Comparison of ENCODE assay signal across 21 cellular contexts in the genomic region with DNA sequence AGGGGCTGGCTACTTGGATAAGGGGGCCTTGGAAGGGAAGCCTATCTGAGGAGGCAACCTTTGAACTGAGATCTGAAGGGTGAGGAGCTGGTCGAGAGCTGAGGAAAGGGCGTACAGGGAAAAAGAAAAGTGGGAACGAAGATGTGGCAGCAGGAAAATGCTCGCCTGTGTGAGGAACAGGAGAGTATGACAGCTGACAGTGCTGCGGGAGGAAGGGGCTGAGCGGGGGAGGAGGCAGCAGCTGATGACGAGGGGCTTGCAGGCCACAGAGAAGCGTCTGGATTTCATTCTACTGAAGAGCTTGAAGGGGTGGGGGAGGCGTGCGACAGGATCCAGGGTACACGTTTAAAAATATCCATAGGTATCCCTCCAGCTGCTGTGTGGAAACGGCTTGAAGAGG. TPM values are rescaled to one million over a fixed set of nuclear protein-coding genes. Genes with fewer than 3 reads are reported as not detected.
DNase-seq lines count a peak whose midpoint lies in the region; ATAC-seq and TF ChIP-seq lines count a peak whose summit lies in the region.
"Had no signal": no experiment of that assay in that cellular context is flagged by ENCODE, and none has a peak within 500 bp of the region (broad histone marks: within the 10 kb centered on the region; RNA-seq: fewer than 3 reads in every experiment).

No MANE protein-coding gene starts in this region.

- TF ChIP-seq EP300 in gastroesophageal sphincter (IDR thresholded peaks at IDR 0.05) (no peak), tibial nerve (IDR thresholded peaks at IDR 0.05) (no peak)

- TF ChIP-seq CTCF in gastroesophageal sphincter (IDR thresholded peaks at IDR 0.05), result no peak
- TF ChIP-seq CTCF in neural crest cell (conservative IDR thresholded peaks at IDR 0.05), result no peak
- no peak for TF ChIP-seq CTCF in tibial nerve (IDR thresholded peaks at IDR 0.05)

- DNase-seq in adipocyte (ENCODE audit: low read depth) (no peak), neural crest cell (ENCODE audit: low read depth, low spot score) (no peak), tibial nerve (ENCODE audit: low spot score in 2 of 2) (no peak), H4 (ENCODE audit: low spot score) (no peak), nucleus accumbens (lab: John Stamatoyannopoulos, UW) (no peak)
- DNase-seq: activated CD4-positive, alpha-beta T cell treated with anti-CD3 and anti-CD28 coated beads for 1 hour; activated naive CD4-positive, alpha-beta T cell treated with Interleukin-2 at 50 U/mL for 16 hours; activated T-cell treated with anti-CD3 and anti-CD28 coated beads, Interleukin-2, amount 50 U/mL, for 4 hours; anterior cingulate cortex; CD4-positive, alpha-beta memory T cell; DMS153; effector memory CD4-positive, alpha-beta T cell; left ventricle myocardium superior; NCI-H1417; NCI-H524; stimulated activated CD4-positive, alpha-beta T cell treated with anti-CD3 and anti-CD28 coated beads, Interleukin-2, amount 100 ng/mL, for 24 hours; stimulated activated naive CD4-positive, alpha-beta T cell treated with Interleukin-2 at 50 U/mL for 16 hours had no signal

- TF ChIP-seq POLR2A in gastroesophageal sphincter (IDR thresholded peaks at IDR 0.05), result no peak
- no peak for TF ChIP-seq POLR2A in tibial nerve (IDR thresholded peaks at IDR 0.05)

- H3K36me3 ChIP-seq in adipocyte (ENCODE audit: control insufficient read depth, insufficient read depth, low read length, severe bottlenecking) (peaks cover 9% of the 10 kb centered on the region), gastroesophageal sphincter (peaks cover 0 to 14% of the 10 kb centered on the region in 2 donors), tibial nerve (peaks cover 0 to 15% (median 0%) of the 10 kb centered on the region in 3 donors)

- peak overlapping the region; percentile 51 for H3K9ac ChIP-seq in adipocyte (ENCODE audit: low read length)

- H3K27me3 Mint-ChIP-seq in neural crest cell (ENCODE audit: low read depth), result no peaks in the 10 kb centered on the region

- H3K4me1 Mint-ChIP-seq in neural crest cell, result peaks cover 34% of the 10 kb centered on the region

- H3K4me3 Mint-ChIP-seq in neural crest cell, result no peak overlapping the region
- H3K4me3 Mint-ChIP-seq: activated T-cell treated with anti-CD3 and anti-CD28 coated beads, Interleukin-2, amount 50 U/mL, for 4 hours; CD4-positive, alpha-beta memory T cell had no signal

- H3K4me1 ChIP-seq in adipocyte (ENCODE audit: control insufficient read depth, insufficient read depth, low read length) (peaks cover 81% of the 10 kb centered on the region), gastroesophageal sphincter (peaks cover 29 to 99% (median 56%) of the 10 kb centered on the region in 3 donors), tibial nerve (peaks cover 6 to 99% (median 77%) of the 10 kb centered on the region in 4 donors)

- WGBS in gastroesophageal sphincter (ENCODE audit: low coverage in 1 of 2), 2 donors, result 42 to 54% methylated on average over 2 to 12 of the region's 12 CpGs
- WGBS in tibial nerve, 2 donors, result 60 to 66% methylated on average over 12 of the region's 12 CpGs

- H3K4me3 ChIP-seq in adipocyte (ENCODE audit: low read length) (peak overlapping the region; percentile 19), gastroesophageal sphincter (no peak overlapping the region), tibial nerve (no peak overlapping the region)
- H3K4me3 ChIP-seq: skin epidermis had no signal

- H3K27ac ChIP-seq in gastroesophageal sphincter (peak overlapping the region; percentile 57 to 92 (median 78)), tibial nerve (peak overlapping the region; percentile 47 to 97 (median 76))
- H3K27ac ChIP-seq: RWPE1 had no signal

- no peaks in the 10 kb centered on the region for H3K9me3 Mint-ChIP-seq in neural crest cell
- H3K9me3 Mint-ChIP-seq: activated T-cell treated with anti-CD3 and anti-CD28 coated beads, Interleukin-2, amount 50 U/mL, for 4 hours; CD4-positive, alpha-beta memory T cell had no signal

- no peaks in the 10 kb centered on the region for H3K27me3 ChIP-seq in adipocyte (replicated peaks; ENCODE audit: control insufficient read depth, insufficient read depth, low read length)
- H3K27me3 ChIP-seq in gastroesophageal sphincter, result no peaks in the 10 kb centered on the region
- H3K27me3 ChIP-seq in tibial nerve, result no peaks in the 10 kb centered on the region

- peaks cover 11% of the 10 kb centered on the region for H3K36me3 Mint-ChIP-seq in neural crest cell (ENCODE audit: low read depth)
- H3K36me3 Mint-ChIP-seq: CD4-positive, alpha-beta memory T cell had no signal

- no peak for ATAC-seq in gastroesophageal sphincter
- no peak for ATAC-seq in GM18861 (IDR thresholded peaks at IDR 0.05; ENCODE audit: unreplicated experiment)
- ATAC-seq: activated T-cell treated with anti-CD3 and anti-CD28 coated beads, Interleukin-2, amount 50 U/mL, for 4 hours had no signal

- H3K27ac Mint-ChIP-seq in neural crest cell (ENCODE audit: unreplicated experiment), result peak overlapping the region; percentile 60
- H3K27ac Mint-ChIP-seq: CD4-positive, alpha-beta memory T cell had no signal

- H3K9me3 ChIP-seq in adipocyte (ENCODE audit: control insufficient read depth, low read length) (no peaks in the 10 kb centered on the region), gastroesophageal sphincter (no peaks in the 10 kb centered on the region), tibial nerve (no peaks in the 10 kb centered on the region)

RNA-seq across cellular contexts. Expression of gene SH3PXD2B, which starts 28.9 kb away (rescaled TPM):
- total RNA-seq in gastroesophageal sphincter (10 to 100 TPM; 40.2 to 80.9 (median 56.0) TPM), neural crest cell (86.1 and 89.1 TPM in 2 replicates), tibial nerve (10 to 100 TPM; 27.8 to 52.6 (median 44.4) TPM)
- 7.7 and 9.4 TPM in 2 replicates for total RNA-seq in H4 (2014; rRNA removed; shearing (Covaris generic))
